8 cellular contexts compared by ENCODE assay signal in genomic region chr1:36366091-36366661, GRCh38. TPM values are rescaled to one million over a fixed set of nuclear protein-coding genes. Genes with fewer than 3 reads are reported as not detected.
A peak's percentile ranks its signal among the peaks of the same experiment; 100 is the strongest.
DNase-seq lines count a peak whose midpoint lies in the region; TF ChIP-seq lines count a peak whose summit lies in the region.

No MANE protein-coding gene starts in this region.

- peaks cover 4% of the 10 kb centered on the region for H3K36me3 Mint-ChIP-seq in activated naive CD8-positive, alpha-beta T cell treated with anti-CD3 and anti-CD28 coated beads for 36 hours

- no peak for TF ChIP-seq CTCF in GM10266 (IDR thresholded peaks at IDR 0.05; ENCODE audit: control insufficient read depth, insufficient read depth, low read depth, missing control alignments)

- H3K9ac ChIP-seq in BLaER1 = no peak overlapping the region
- peak overlapping the region; percentile 26 for H3K9ac ChIP-seq in NT2/D1 (ENCODE audit: insufficient read length, low read depth)
- H3K9ac ChIP-seq in iPS-15b (ENCODE audit: low read depth, low read length) = peak overlapping the region; percentile 54

- peaks cover 46% of the 10 kb centered on the region for H3K4me1 Mint-ChIP-seq in activated naive CD8-positive, alpha-beta T cell treated with anti-CD3 and anti-CD28 coated beads for 36 hours

- peaks cover 35% of the 10 kb centered on the region for H4K20me1 ChIP-seq in BLaER1

- H3K9me3 ChIP-seq in BLaER1 (no peaks in the 10 kb centered on the region), NT2/D1 (ENCODE audit: insufficient read depth, low read length) (no peaks in the 10 kb centered on the region), iPS-15b (ENCODE audit: control insufficient read depth, insufficient read depth, low read length) (no peaks in the 10 kb centered on the region)

- no peaks in the 10 kb centered on the region for H3K9me3 Mint-ChIP-seq in activated naive CD8-positive, alpha-beta T cell treated with anti-CD3 and anti-CD28 coated beads for 36 hours

- H3K4me1 ChIP-seq in BLaER1 (peaks cover 70% of the 10 kb centered on the region), NT2/D1 (ENCODE audit: insufficient read depth, insufficient read length) (peaks cover 18% of the 10 kb centered on the region), iPS-15b (ENCODE audit: control insufficient read depth, insufficient read depth, low read length) (peaks cover 12% of the 10 kb centered on the region)

- H3K4me3 ChIP-seq in BLaER1 (no peak overlapping the region), NT2/D1 (ENCODE audit: insufficient read length, low read depth) (no peak overlapping the region), iPS-15b (ENCODE audit: low read depth, low read length) (no peak overlapping the region)

- H3K27ac ChIP-seq in BLaER1 = peak overlapping the region; percentile 12; the same call in 1 of the 2 replicates

- H3K4me3 Mint-ChIP-seq in activated naive CD8-positive, alpha-beta T cell treated with anti-CD3 and anti-CD28 coated beads for 36 hours = no peak overlapping the region

- H3K27me3 Mint-ChIP-seq in activated naive CD8-positive, alpha-beta T cell treated with anti-CD3 and anti-CD28 coated beads for 36 hours = no peaks in the 10 kb centered on the region

- H3K36me3 ChIP-seq in BLaER1 (peaks cover 20% of the 10 kb centered on the region), NT2/D1 (ENCODE audit: insufficient read depth, insufficient read length, low read length) (peaks cover 73% of the 10 kb centered on the region), iPS-15b (ENCODE audit: control insufficient read depth, insufficient read depth, low read length) (peaks cover 4% of the 10 kb centered on the region)

- H3K4me2 ChIP-seq in BLaER1 = peak overlapping the region; percentile 81

- H3K27me3 ChIP-seq in BLaER1 (no peaks in the 10 kb centered on the region), NT2/D1 (ENCODE audit: insufficient read depth, insufficient read length) (no peaks in the 10 kb centered on the region), iPS-15b (ENCODE audit: control insufficient read depth, insufficient read depth, low read length) (no peaks in the 10 kb centered on the region)

- DNase-seq in NT2/D1 (ENCODE audit: low read depth, low spot score) (no peak), GM03348 (ENCODE audit: low spot score) (no peak), GM10266 (ENCODE audit: extremely low spot score) (no peak), foreskin melanocyte (no peak)
- DNase-seq in activated naive CD8-positive, alpha-beta T cell treated with anti-CD3 and anti-CD28 coated beads for 36 hours = peak; percentile 52
- peak; percentile 44 for DNase-seq in stimulated activated CD4-positive, alpha-beta T cell treated with anti-CD3 and anti-CD28 coated beads, Interleukin-4, amount 100 ng/mL, for 24 hours

- peak overlapping the region; percentile 87 for H3K27ac Mint-ChIP-seq in activated naive CD8-positive, alpha-beta T cell treated with anti-CD3 and anti-CD28 coated beads for 36 hours

RNA-seq across cellular contexts. Expression of gene STK40, which starts 19.5 kb away (rescaled TPM):
- 10 to 100 TPM; 43.1 to 51.5 TPM for total RNA-seq in activated naive CD8-positive, alpha-beta T cell treated with anti-CD3 and anti-CD28 coated beads for 36 hours

RNA-seq across cellular contexts. Expression of gene LSM10, which starts 31.5 kb away (rescaled TPM):
- 10 to 100 TPM; 64.1 to 66.8 TPM for total RNA-seq in activated naive CD8-positive, alpha-beta T cell treated with anti-CD3 and anti-CD28 coated beads for 36 hours

RNA-seq across cellular contexts. Expression of gene EVA1B, which starts 42.7 kb away (rescaled TPM):
- total RNA-seq in activated naive CD8-positive, alpha-beta T cell treated with anti-CD3 and anti-CD28 coated beads for 36 hours = 1 to 10 TPM; 5.3 to 6.3 TPM

Comparison
In these comparisons a context has a peak if more than half of its experiments do, and no peak if none do; other contexts are left out.
1. DNase-seq: peak in activated naive CD8-positive, alpha-beta T cell treated with anti-CD3 and anti-CD28 coated beads for 36 hours (single experiment) and stimulated activated CD4-positive, alpha-beta T cell treated with anti-CD3 and anti-CD28 coated beads, Interleukin-4, amount 100 ng/mL, for 24 hours (single experiment); none in NT2/D1 (single experiment), GM03348 (single experiment), GM10266 (single experiment) and foreskin melanocyte (single experiment).